In the genomic region with DNA sequence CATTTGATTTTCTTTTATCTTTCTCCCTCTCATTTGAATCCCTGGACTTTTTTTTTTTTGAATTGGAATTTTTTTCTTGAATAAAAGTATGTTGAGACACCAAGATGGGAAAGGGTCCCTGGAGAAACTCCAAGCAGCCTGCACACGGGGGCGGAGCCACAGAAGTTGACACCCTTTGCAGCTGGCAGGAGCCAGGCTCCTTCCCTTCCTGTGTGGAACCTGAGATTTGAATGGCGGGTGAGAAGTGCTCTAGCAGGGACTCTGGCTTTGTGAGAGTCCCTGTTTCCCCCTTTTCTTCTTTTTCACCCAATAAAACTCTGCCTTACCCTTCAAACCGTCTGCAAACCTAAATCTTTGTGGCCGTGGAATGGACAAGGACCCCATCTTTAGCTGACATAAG, we compare ENCODE assay signal across 21 cellular contexts.
DNase-seq lines count a peak whose midpoint lies in the region; ATAC-seq, FAIRE-seq and TF ChIP-seq lines count a peak whose summit lies in the region.
"Had no signal": no experiment of that assay in that cellular context is flagged by ENCODE, and none has a peak within 500 bp of the region (broad histone marks: within the 10 kb centered on the region; RNA-seq: fewer than 3 reads in every experiment).

No MANE protein-coding gene starts in this region.

- H3K9me3 ChIP-seq in K562 (replicated peaks; ENCODE audit: control insufficient read depth, insufficient read depth, low read depth, low read length), result peaks cover 7% of the 10 kb centered on the region; the same call in 1 of the 2 replicates
- no peaks in the 10 kb centered on the region for H3K9me3 ChIP-seq in gastrocnemius medialis

- no peak overlapping the region for H3K56ac ChIP-seq in mesendoderm (ENCODE audit: low read length)

- intact Hi-C loops in K562 (cut with micrococcal nuclease) (no loop called here), gastrocnemius medialis (cut with DNase I; ENCODE audit: low total_unique reads) (no loop called here)

- H3K79me2 ChIP-seq in K562 (ENCODE audit: control insufficient read depth, insufficient read depth, low read length), result no peaks in the 10 kb centered on the region
- no peaks in the 10 kb centered on the region for H3K79me2 ChIP-seq in mesendoderm (ENCODE audit: control insufficient read depth, insufficient read depth, low read length)

- H3K27ac ChIP-seq in K562 (ENCODE audit: extremely low read depth, low read depth, low read length) (no peak overlapping the region), mesendoderm (ENCODE audit: low read depth, low read length) (no peak overlapping the region), gastrocnemius medialis (no peak overlapping the region)
- H3K27ac ChIP-seq: SK-N-MC had no signal

- POLR2A ChIA-PET in K562 (lab: Yijun Ruan, JAX), result interaction anchor here (1.6 kb wide), 1 partner anchor 10 kb away, joined by 5 read pairs; no protein-coding TSS in a partner anchor

- H2BK15ac ChIP-seq in mesendoderm (replicated peaks; ENCODE audit: low read depth), result no peak overlapping the region

- TF ChIP-seq POLR2A in K562 (conservative IDR thresholded peaks at IDR 0.05), result no peak
- no peak for TF ChIP-seq POLR2A in gastrocnemius medialis (IDR thresholded peaks at IDR 0.05)

- H3K4me3 ChIP-seq in K562 (no peak overlapping the region), mesendoderm (ENCODE audit: low read length) (no peak overlapping the region), gastrocnemius medialis (no peak overlapping the region)
- H3K4me3 ChIP-seq: SK-N-MC had no signal

- no peak for TF ChIP-seq CTCF in K562 (IDR thresholded peaks at IDR 0.05 in 2 of 3, conservative IDR thresholded peaks at IDR 0.05 in 1 of 3; ENCODE audit: insufficient read depth in 2 of 3, low read depth in 1 of 3, low read length in 3 of 3)
- no peak for TF ChIP-seq CTCF in gastrocnemius medialis (IDR thresholded peaks at IDR 0.05 in 4 of 5, conservative IDR thresholded peaks at IDR 0.05 in 1 of 5)

- DNase-seq in NCI-H82 (lab: John Stamatoyannopoulos, UW) (peak; percentile 33), NCI-H82 treated with DMSO at 0.1 percent for 48 hours (lab: John Stamatoyannopoulos, UW; ENCODE audit: unreplicated experiment) (no peak), K562 (ENCODE audit: extremely low read depth in 1 of 4, low spot score in 3 of 4) (no peak), mesendoderm (no peak), GOT3 (lab: John Stamatoyannopoulos, UW) (no peak), gastrocnemius medialis (no peak), midbrain (lab: John Stamatoyannopoulos, UW) (no peak)
- DNase-seq: DMS53, EL, GF-D8, Karpas-422, MV-4-11, NCI-H1105 treated with DMSO at 0.1 percent for 48 hours, NCI-H2029 treated with DMSO at 0.1 percent for 48 hours, PC-3, RPMI8226, SHP77, SW 1271 had no signal

- TF ChIP-seq EP300 in K562 (IDR thresholded peaks at IDR 0.05; ENCODE audit: low read length), result no peak

- CTCF ChIA-PET in K562 (lab: Yijun Ruan, JAX; ENCODE audit: low intra/inter-chr PET ratio), result interaction anchor here (0.6 kb wide), 1 partner anchor 267 kb away, joined by 3 read pairs; no protein-coding TSS in a partner anchor

- H2BK120ac ChIP-seq in mesendoderm (ENCODE audit: low read depth, low read length), result peak overlapping the region; percentile 54

- no peak overlapping the region for H2BK5ac ChIP-seq in mesendoderm (ENCODE audit: low read length)

- FAIRE-seq in K562 (lab: Jason Lieb, UNC), result no peak
- FAIRE-seq: A204.1, D721Med had no signal

- H3K18ac ChIP-seq in mesendoderm (ENCODE audit: low read length), result peak overlapping the region; percentile 60

- no peaks in the 10 kb centered on the region for H4K20me1 ChIP-seq in K562 (replicated peaks; ENCODE audit: control insufficient read depth, insufficient read depth, low read length)

- TF ChIP-seq RAD21 in K562 (CRISPR knock-in tag; conservative IDR thresholded peaks at IDR 0.05 in 1 of 2, IDR thresholded peaks at IDR 0.05 in 1 of 2), result no peak

- H3K4me1 ChIP-seq in K562 (replicated peaks in 1 of 2; ENCODE audit: control insufficient read depth in 2 of 2, insufficient read depth in 2 of 2, low read length in 2 of 2) (no peaks in the 10 kb centered on the region), mesendoderm (ENCODE audit: control insufficient read depth, low read depth, low read length) (peaks cover 6% of the 10 kb centered on the region), gastrocnemius medialis (no peaks in the 10 kb centered on the region)

- H3K79me1 ChIP-seq in mesendoderm (ENCODE audit: low read length), result no peaks in the 10 kb centered on the region

- H3K9ac ChIP-seq in K562 (ENCODE audit: insufficient read depth in 1 of 2, low read depth in 2 of 2, low read length in 2 of 2) (no peak overlapping the region), mesendoderm (ENCODE audit: low read length) (no peak overlapping the region)

- H3K9me1 ChIP-seq in K562 (ENCODE audit: control insufficient read depth, insufficient read depth, low read length), result no peaks in the 10 kb centered on the region

- H3K27me3 ChIP-seq in K562 (ENCODE audit: control insufficient read depth in 2 of 2, insufficient read depth in 2 of 2, low read length in 2 of 2), result no peaks in the 10 kb centered on the region
- H3K27me3 ChIP-seq in mesendoderm (ENCODE audit: insufficient read depth, low read length, poor library complexity), result no peaks in the 10 kb centered on the region
- H3K27me3 ChIP-seq in gastrocnemius medialis, result no peaks in the 10 kb centered on the region

- no peak overlapping the region for H3K23ac ChIP-seq in mesendoderm (ENCODE audit: low read length)

- H3K36me3 ChIP-seq in K562 (ENCODE audit: control insufficient read depth, insufficient read depth, low read length) (no peaks in the 10 kb centered on the region), mesendoderm (ENCODE audit: control insufficient read depth, insufficient read depth, low read length) (no peaks in the 10 kb centered on the region), gastrocnemius medialis (no peaks in the 10 kb centered on the region)

- H3K4me2 ChIP-seq in K562 (ENCODE audit: insufficient read depth, low read length) (no peak overlapping the region), mesendoderm (ENCODE audit: low read length) (no peak overlapping the region)

- H4K8ac ChIP-seq in mesendoderm (ENCODE audit: low read depth, low read length), result no peak overlapping the region

- WGBS in K562 (ENCODE audit: insufficient coverage, low coverage, missing lambda C conversion rate), result under 1% methylated on average over 5 of the region's 5 CpGs
- no CpG with 5 or more reads among the region's 5 CpGs for WGBS in mesendoderm (ENCODE audit: extremely low coverage, insufficient coverage, low lambda C conversion rate)

- in situ Hi-C loops in K562 (cut with MboI), result no loop called here
- in situ Hi-C loops in gastrocnemius medialis (cut with MboI; ENCODE audit: low sequenced_read_pairs in 4 of 4), result no loop called here

- H2AK5ac ChIP-seq in mesendoderm (ENCODE audit: low read length), result no peak overlapping the region

- H3K4ac ChIP-seq in mesendoderm (ENCODE audit: low read depth, low read length), result peak overlapping the region; percentile 52

- H4K5ac ChIP-seq in mesendoderm (ENCODE audit: low read length), result no peak overlapping the region

- ATAC-seq in K562 (no peak), gastrocnemius medialis (no peak)
- ATAC-seq: PC-3 had no signal

- no peak overlapping the region for H2AFZ ChIP-seq in K562 (ENCODE audit: low read depth, low read length)

- no TSS peak for BruUV-seq in K562 (replicated peaks; lab: Mats Ljungman, UMichigan)

TF ChIP-seq in K562, 482 proteins besides CTCF, POLR2A, EP300 and RAD21:
- TF ChIP-seq, protein P1, sequence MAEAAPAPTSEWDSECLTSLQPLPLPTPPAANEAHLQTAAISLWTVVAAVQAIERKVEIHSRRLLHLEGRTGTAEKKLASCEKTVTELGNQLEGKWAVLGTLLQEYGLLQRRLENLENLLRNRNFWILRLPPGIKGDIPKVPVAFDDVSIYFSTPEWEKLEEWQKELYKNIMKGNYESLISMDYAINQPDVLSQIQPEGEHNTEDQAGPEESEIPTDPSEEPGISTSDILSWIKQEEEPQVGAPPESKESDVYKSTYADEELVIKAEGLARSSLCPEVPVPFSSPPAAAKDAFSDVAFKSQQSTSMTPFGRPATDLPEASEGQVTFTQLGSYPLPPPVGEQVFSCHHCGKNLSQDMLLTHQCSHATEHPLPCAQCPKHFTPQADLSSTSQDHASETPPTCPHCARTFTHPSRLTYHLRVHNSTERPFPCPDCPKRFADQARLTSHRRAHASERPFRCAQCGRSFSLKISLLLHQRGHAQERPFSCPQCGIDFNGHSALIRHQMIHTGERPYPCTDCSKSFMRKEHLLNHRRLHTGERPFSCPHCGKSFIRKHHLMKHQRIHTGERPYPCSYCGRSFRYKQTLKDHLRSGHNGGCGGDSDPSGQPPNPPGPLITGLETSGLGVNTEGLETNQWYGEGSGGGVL (CRISPR knock-in tag; IDR thresholded peaks at IDR 0.05), result 0 out of 2 replicates have a peak, but pooled peaks have one; percentile 11
- no peak for TF ChIP-seq CBX5 (IDR thresholded peaks at IDR 0.05; ENCODE audit: borderline replicate concordance, low read depth)
